Comparison of ENCODE assay signal across 8 cellular contexts in genomic region chr19:58181902-58182576, GRCh38. TPM values are rescaled to one million over a fixed set of nuclear protein-coding genes. Genes with fewer than 3 reads are reported as not detected.
DNase-seq lines count a peak whose midpoint lies in the region; ATAC-seq and TF ChIP-seq lines count a peak whose summit lies in the region.

No MANE protein-coding gene starts in this region.

- no peaks in the 10 kb centered on the region for H3K27me3 ChIP-seq in neuronal stem cell (ENCODE audit: control insufficient read depth in 3 of 3, insufficient read depth in 3 of 3, low read depth in 1 of 3, low read length in 3 of 3)
- H3K27me3 ChIP-seq in tibial artery: no peaks in the 10 kb centered on the region

- no peak overlapping the region for H3K18ac ChIP-seq in neuronal stem cell (ENCODE audit: low read length)

- H3K27ac ChIP-seq in neuronal stem cell (replicated peaks; ENCODE audit: low read length) (no peak overlapping the region), tibial artery (peak overlapping the region; percentile 92 to 98)

- peak in 1 of 2 experiments; percentile 12 for TF ChIP-seq CTCF in tibial artery (IDR thresholded peaks at IDR 0.05)

- H4K8ac ChIP-seq in neuronal stem cell (ENCODE audit: low read depth, low read length): no peak overlapping the region

- peaks cover 7% of the 10 kb centered on the region for H3K79me1 ChIP-seq in neuronal stem cell (ENCODE audit: low read depth, low read length)

- H3K4me1 ChIP-seq in neuronal stem cell (ENCODE audit: control insufficient read depth in 2 of 2, insufficient read depth in 1 of 2, low read depth in 1 of 2, low read length in 2 of 2) (peaks cover 0 to 3% of the 10 kb centered on the region in 2 donors), tibial artery (peaks cover 0 to 8% (median 4%) of the 10 kb centered on the region in 4 donors)

- peak; percentile 20 for ATAC-seq in esophagus mucosa

- no peak overlapping the region for H2BK15ac ChIP-seq in neuronal stem cell (ENCODE audit: low read length)

- H3K36me3 ChIP-seq in neuronal stem cell (replicated peaks in 1 of 2; ENCODE audit: control insufficient read depth in 2 of 2, insufficient read depth in 2 of 2, low read length in 2 of 2): peaks cover 18 to 36% of the 10 kb centered on the region in 2 donors
- H3K36me3 ChIP-seq in tibial artery: peaks cover 47 to 87% (median 76%) of the 10 kb centered on the region in 3 donors

- H4K91ac ChIP-seq in neuronal stem cell (ENCODE audit: low read depth, low read length, poor library complexity): no peak overlapping the region

- H3K23ac ChIP-seq in neuronal stem cell (ENCODE audit: low read depth, low read length, poor library complexity): no peak overlapping the region

- no peak overlapping the region for H2BK12ac ChIP-seq in neuronal stem cell (ENCODE audit: low read length)

- no CpG with 5 or more reads among the region's 4 CpGs for WGBS in neuronal stem cell (ENCODE audit: extremely low coverage in 2 of 2, insufficient read length in 2 of 2, insufficient replicate concordance in 1 of 2), 2 donors

- H2AFZ ChIP-seq in neuronal stem cell (ENCODE audit: low read length): peak overlapping the region; percentile 95

- no peak overlapping the region for H3K14ac ChIP-seq in neuronal stem cell (ENCODE audit: low read length)

- H3K9me3 ChIP-seq in neuronal stem cell (replicated peaks in 1 of 2; ENCODE audit: control insufficient read depth in 2 of 2, insufficient read depth in 1 of 2, low read depth in 1 of 2, low read length in 2 of 2): peaks cover 40 to 82% of the 10 kb centered on the region in 2 donors
- H3K9me3 ChIP-seq in tibial artery: peaks cover 26 to 100% (median 94%) of the 10 kb centered on the region in 3 donors

- H3K9ac ChIP-seq in neuronal stem cell (ENCODE audit: low read depth, low read length, poor library complexity): no peak overlapping the region

- no peak overlapping the region for H3K4ac ChIP-seq in neuronal stem cell (ENCODE audit: low read length)

- intact Hi-C loops in tibial artery (cut with DNase I; ENCODE audit: low total_unique reads): loop anchor here (5.0 to 10.0 kb wide), 2 partner anchors 93 to 120 kb away; partner anchors contain the start of gene ZNF8

- H3K4me2 ChIP-seq in neuronal stem cell (ENCODE audit: insufficient read depth, low read length, poor library complexity, severe bottlenecking): peak overlapping the region; percentile 39

- no peak overlapping the region for H2AK5ac ChIP-seq in neuronal stem cell (ENCODE audit: low read depth, low read length)

- peak; percentile 32 for DNase-seq in NK-92 treated with Interleukin-12 subunit alpha and Interleukin-12 subunit beta, amount 100 ng/mL, for 24 hours (lab: John Stamatoyannopoulos, UW)
- DNase-seq in NK-92 (lab: John Stamatoyannopoulos, UW; ENCODE audit: unreplicated experiment): no peak
- DNase-seq in NCI-H748 treated with DMSO at 0.1 percent for 48 hours (lab: John Stamatoyannopoulos, UW): peak; percentile 57
- DNase-seq in activated CD8-positive, alpha-beta memory T cell treated with anti-CD3 and anti-CD28 coated beads, Interleukin-2, amount 50 U/mL, for 4 hours: peak; percentile 63
- no peak for DNase-seq in neuronal stem cell (ENCODE audit: low spot score)
- DNase-seq in tibial artery: no peak
- no peak for DNase-seq in GOT3 (lab: John Stamatoyannopoulos, UW)

- H3K4me3 ChIP-seq in neuronal stem cell (ENCODE audit: low read length in 2 of 2) (peak overlapping the region; percentile 51 to 85), tibial artery (peak overlapping the region; percentile 71 to 88)

- H2BK5ac ChIP-seq in neuronal stem cell (ENCODE audit: low read length): no peak overlapping the region

- H2BK120ac ChIP-seq in neuronal stem cell (ENCODE audit: low read depth, low read length): no peak overlapping the region

RNA-seq across cellular contexts. Expression of gene ZNF274, which starts 0.8 kb away (rescaled TPM):
- total RNA-seq in esophagus mucosa: 19.5 TPM
- 19.6 TPM for polyA plus RNA-seq in neuronal stem cell (2013, experiment 1 of 2)
- 19.3 TPM for polyA plus RNA-seq in neuronal stem cell (2013, experiment 2 of 2)

RNA-seq across cellular contexts. Expression of gene ZNF329, which starts 31.4 kb away (rescaled TPM):
- 2.9 TPM for total RNA-seq in esophagus mucosa
- polyA plus RNA-seq in neuronal stem cell (2013, experiment 1 of 2): 13.6 TPM
- 13.9 TPM for polyA plus RNA-seq in neuronal stem cell (2013, experiment 2 of 2)

RNA-seq across cellular contexts. Expression of gene ZNF544, which starts 46.7 kb away (rescaled TPM):
- 20.0 TPM for total RNA-seq in esophagus mucosa
- 47.7 TPM for polyA plus RNA-seq in neuronal stem cell (2013, experiment 1 of 2)
- polyA plus RNA-seq in neuronal stem cell (2013, experiment 2 of 2): 47.3 TPM

Comparison
In these comparisons a context has a peak if more than half of its experiments do, and no peak if none do; other contexts are left out.
1. DNase-seq: peak in NK-92 treated with Interleukin-12 subunit alpha and Interleukin-12 subunit beta, amount 100 ng/mL, for 24 hours (single experiment), NCI-H748 treated with DMSO at 0.1 percent for 48 hours (single experiment) and activated CD8-positive, alpha-beta memory T cell treated with anti-CD3 and anti-CD28 coated beads, Interleukin-2, amount 50 U/mL, for 4 hours (single experiment); none in NK-92 (single experiment), neuronal stem cell (single experiment), tibial artery (0 of 2) and GOT3 (single experiment).